In genomic region chr12:60594035-60594711, GRCh38 we compare ENCODE assay signal across 10 cellular contexts.
"Had no signal": no experiment of that assay in that cellular context is flagged by ENCODE, and none has a peak within 500 bp of the region (broad histone marks: within the 10 kb centered on the region; RNA-seq: fewer than 3 reads in every experiment).

No MANE protein-coding gene starts in this region.

- H3K4me3 ChIP-seq: GM23248, HAP-1 had no signal

- H3K4me3 Mint-ChIP-seq: HFFc6, IgD-negative memory B cell had no signal

- H3K27ac Mint-ChIP-seq: HFFc6, IgD-negative memory B cell had no signal

- H3K27ac ChIP-seq: GM23248, HL-60 had no signal

- ATAC-seq: HCT116, HepG2 had no signal

- H3K4me1 ChIP-seq: HAP-1 had no signal

- H3K9ac ChIP-seq: GM23248 had no signal

- H3K9me3 ChIP-seq: HAP-1 had no signal

- H3K36me3 Mint-ChIP-seq: IgD-negative memory B cell had no signal

- H3K27me3 Mint-ChIP-seq: IgD-negative memory B cell had no signal

- H3K36me3 ChIP-seq: HAP-1 had no signal

- H2AFZ ChIP-seq: GM23248 had no signal

- DNase-seq: GM23248, GOT3, H7, HFFc6, KBM-7 had no signal
